Comparison of ENCODE assay signal across 23 cellular contexts in genomic region chr4:81429031-81429430, GRCh38. TPM values are rescaled to one million over a fixed set of nuclear protein-coding genes. Genes with fewer than 3 reads are reported as not detected.
DNase-seq lines count a peak whose midpoint lies in the region; ATAC-seq and TF ChIP-seq lines count a peak whose summit lies in the region.
"Had no signal": no experiment of that assay in that cellular context is flagged by ENCODE, and none has a peak within 500 bp of the region (broad histone marks: within the 10 kb centered on the region; RNA-seq: fewer than 3 reads in every experiment).

No MANE protein-coding gene starts in this region.

- H3K36me3 ChIP-seq in testis (ENCODE audit: low read depth, missing control alignments) = no peaks in the 10 kb centered on the region
- H3K36me3 ChIP-seq: BE2C, SJCRH30 had no signal

- 56 to 63% methylated on average over 6 of the region's 6 CpGs for WGBS in testis, 2 donors

- TF ChIP-seq CTCF in dorsolateral prefrontal cortex (IDR thresholded peaks at IDR 0.05 in 54 of 56, conservative IDR thresholded peaks at IDR 0.05 in 2 of 56; ENCODE audit: low read depth in 1 of 56, partially characterized antibody in 56 of 56) (no peak), testis (IDR thresholded peaks at IDR 0.05) (no peak)

- no peak overlapping the region for H3K4me3 ChIP-seq in dorsolateral prefrontal cortex
- peak overlapping the region; percentile 13 to 42 for H3K4me3 ChIP-seq in testis
- H3K4me3 ChIP-seq: Peyer's patch, SJCRH30 had no signal

- no peaks in the 10 kb centered on the region for H3K27me3 Mint-ChIP-seq in stimulated activated naive CD8-positive, alpha-beta T cell treated with anti-CD3 and anti-CD28 coated beads, Interleukin-15, Interleukin-2, amounts not matched to agents 100 ng/mL and 50 ng/mL, for 24 hours
- H3K27me3 Mint-ChIP-seq in naive B cell = no peaks in the 10 kb centered on the region

- no peaks in the 10 kb centered on the region for H3K9me3 ChIP-seq in testis
- H3K9me3 ChIP-seq: BE2C, Peyer's patch, SJCRH30 had no signal

- DNase-seq in stimulated activated naive CD8-positive, alpha-beta T cell treated with anti-CD3 and anti-CD28 coated beads, Interleukin-15, Interleukin-2, amounts not matched to agents 100 U/mL and 50 U/mL, for 24 hours = no peak
- peak in 3 of 10 donors; percentile 46 to 57 (median 53) for DNase-seq in dorsolateral prefrontal cortex
- no peak for DNase-seq in naive B cell
- no peak for DNase-seq in testis
- DNase-seq in activated CD4-positive, CD25-positive, alpha-beta regulatory T cell treated with anti-CD3 and anti-CD28 coated beads, Interleukin-2, amount 50 U/mL, for 72 hours = no peak
- DNase-seq in NCI-H1092 (lab: John Stamatoyannopoulos, UW) = no peak
- DNase-seq: BE2C, DMS79 treated with DMSO at 0.1 percent for 48 hours, H7, KBM-7, NCI-H1105 treated with DMSO at 0.1 percent for 48 hours, NCI-H1694, NCI-H2081, NCI-H2171 treated with DMSO at 0.1 percent for 48 hours, NCI-H524 treated with DMSO at 0.1 percent for 48 hours, Peyer's patch, SJCRH30 had no signal

- ATAC-seq in stimulated activated naive CD8-positive, alpha-beta T cell treated with anti-CD3 and anti-CD28 coated beads, Interleukin-15, Interleukin-2, amounts not matched to agents 100 U/mL and 50 U/mL, for 24 hours = no peak
- ATAC-seq in naive B cell (ENCODE audit: low read depth in 2 of 2) (no peak), HG03469 (IDR thresholded peaks at IDR 0.05; ENCODE audit: unreplicated experiment) (no peak)
- ATAC-seq: HepG2 had no signal

- H3K27me3 ChIP-seq in dorsolateral prefrontal cortex (no peaks in the 10 kb centered on the region), testis (no peaks in the 10 kb centered on the region)
- H3K27me3 ChIP-seq: BE2C, Peyer's patch, SJCRH30 had no signal

- peak overlapping the region in 46 of 59 donors; percentile 4 to 99 (median 90) for H3K27ac ChIP-seq in dorsolateral prefrontal cortex
- no peak overlapping the region for H3K27ac ChIP-seq in testis
- H3K27ac ChIP-seq: HL-60, Peyer's patch, SJCRH30 had no signal

- no peak overlapping the region for H3K4me3 Mint-ChIP-seq in stimulated activated naive CD8-positive, alpha-beta T cell treated with anti-CD3 and anti-CD28 coated beads, Interleukin-15, Interleukin-2, amounts not matched to agents 100 ng/mL and 50 ng/mL, for 24 hours
- no peak overlapping the region for H3K4me3 Mint-ChIP-seq in naive B cell

- no peaks in the 10 kb centered on the region for H3K4me1 ChIP-seq in testis
- H3K4me1 ChIP-seq: BE2C, Peyer's patch, SJCRH30 had no signal

- peak overlapping the region; percentile 21 for H3K27ac Mint-ChIP-seq in stimulated activated naive CD8-positive, alpha-beta T cell treated with anti-CD3 and anti-CD28 coated beads, Interleukin-15, Interleukin-2, amounts not matched to agents 100 ng/mL and 50 ng/mL, for 24 hours
- peak overlapping the region in 4 of 6 donors; percentile 44 to 81 (median 67) for H3K27ac Mint-ChIP-seq in naive B cell

- H3K9me3 Mint-ChIP-seq in stimulated activated naive CD8-positive, alpha-beta T cell treated with anti-CD3 and anti-CD28 coated beads, Interleukin-15, Interleukin-2, amounts not matched to agents 100 ng/mL and 50 ng/mL, for 24 hours = no peaks in the 10 kb centered on the region
- H3K9me3 Mint-ChIP-seq in naive B cell = peaks cover 0 to 4% (median 0%) of the 10 kb centered on the region in 7 donors

- no peaks in the 10 kb centered on the region for H3K4me1 Mint-ChIP-seq in stimulated activated naive CD8-positive, alpha-beta T cell treated with anti-CD3 and anti-CD28 coated beads, Interleukin-15, Interleukin-2, amounts not matched to agents 100 ng/mL and 50 ng/mL, for 24 hours (ENCODE audit: low read depth)
- peaks cover 0 to 5% (median 0%) of the 10 kb centered on the region in 3 donors for H3K4me1 Mint-ChIP-seq in naive B cell

- peaks cover 66% of the 10 kb centered on the region for H3K36me3 Mint-ChIP-seq in stimulated activated naive CD8-positive, alpha-beta T cell treated with anti-CD3 and anti-CD28 coated beads, Interleukin-15, Interleukin-2, amounts not matched to agents 100 ng/mL and 50 ng/mL, for 24 hours (ENCODE audit: low read depth)
- H3K36me3 Mint-ChIP-seq in naive B cell = peaks cover 37 to 57% of the 10 kb centered on the region in 2 donors

- intact Hi-C loops in dorsolateral prefrontal cortex (cut with DNase I) (no loop called here), testis (cut with DNase I; ENCODE audit: low total_unique reads) (no loop called here)

- TF ChIP-seq POLR2A in testis (IDR thresholded peaks at IDR 0.05) = no peak

RNA-seq across cellular contexts. Expression of gene RASGEF1B, which starts 42.7 kb away (rescaled TPM):
- 10 to 100 TPM in 118 of 120 experiments, 1 to 10 TPM in 2; 8.3 to 27.8 (median 17.8) TPM for total RNA-seq in dorsolateral prefrontal cortex
- 10 to 100 TPM; 43.9 to 75.9 (median 50.0) TPM for polyA plus RNA-seq in naive B cell (ENCODE audit: low read depth in 6 of 6)
- total RNA-seq in testis = 10 to 100 TPM in 1 of 2 donors, 1 to 10 TPM in 1; 5.5 to 13.0 TPM
- polyA plus RNA-seq in testis (ENCODE audit: insufficient read depth, low read depth, low replicate concordance) = 5.3 TPM
- total RNA-seq: A172 had no signal
- polyA plus RNA-seq: AG04450 had no signal

Comparison
In these comparisons a context has a peak if more than half of its experiments do, and no peak if none do; other contexts are left out.
1. H3K27ac ChIP-seq: peak in dorsolateral prefrontal cortex (46 of 59); none in testis (0 of 2).
2. H3K4me3 ChIP-seq: peak in testis (2 of 2); none in dorsolateral prefrontal cortex (0 of 59).